16 cellular contexts compared by ENCODE assay signal in genomic region chr2:7777668-7778067, GRCh38.
DNase-seq lines count a peak whose midpoint lies in the region; ATAC-seq and TF ChIP-seq lines count a peak whose summit lies in the region.
"Had no signal": no experiment of that assay in that cellular context is flagged by ENCODE, and none has a peak within 500 bp of the region (broad histone marks: within the 10 kb centered on the region; RNA-seq: fewer than 3 reads in every experiment).

No MANE protein-coding gene starts in this region.

- H3K79me1 ChIP-seq in mesendoderm (ENCODE audit: low read length), result no peaks in the 10 kb centered on the region

- H2BK120ac ChIP-seq in mesendoderm (ENCODE audit: low read depth, low read length), result no peak overlapping the region

- no peaks in the 10 kb centered on the region for H3K9me3 Mint-ChIP-seq in dendritic cell treated with granulocyte-macrophage colony-stimulating factor and Interleukin-4, amounts not matched to agents 40 ng/mL and 50 ng/mL, for 4 days
- peaks cover 0 to 2% of the 10 kb centered on the region in 2 donors for H3K9me3 Mint-ChIP-seq in stimulated activated naive CD8-positive, alpha-beta T cell treated with anti-CD3 and anti-CD28 coated beads, Interleukin-15, amount 100 ng/mL, for 72 hours
- H3K9me3 Mint-ChIP-seq: CD4-positive, alpha-beta memory T cell; H9 had no signal

- peak; percentile 68 for DNase-seq in NCI-H82 treated with DMSO at 0.1 percent for 48 hours (lab: John Stamatoyannopoulos, UW; ENCODE audit: unreplicated experiment)
- peak; percentile 86 for DNase-seq in WERI-Rb-1
- DNase-seq in mesendoderm, result peak; percentile 22
- no peak for DNase-seq in stimulated activated naive CD8-positive, alpha-beta T cell treated with anti-CD3 and anti-CD28 coated beads, Interleukin-15, amount 100 ng/mL, for 72 hours
- no peak for DNase-seq in SHP77 (lab: John Stamatoyannopoulos, UW)
- no peak for DNase-seq in NCI-H748 treated with DMSO at 0.1 percent for 48 hours (lab: John Stamatoyannopoulos, UW)
- DNase-seq: C1 segment of cervical spinal cord; Caco-2; CD4-positive, alpha-beta memory T cell; DMS153; DND-41; GM23248; H9 had no signal

- H2AK5ac ChIP-seq in mesendoderm (ENCODE audit: low read length), result no peak overlapping the region

- H3K4me1 ChIP-seq in mesendoderm (ENCODE audit: control insufficient read depth, low read depth, low read length), result no peaks in the 10 kb centered on the region
- H3K4me1 ChIP-seq: Caco-2 had no signal

- H2BK15ac ChIP-seq in mesendoderm (replicated peaks; ENCODE audit: low read depth), result no peak overlapping the region

- H4K5ac ChIP-seq in mesendoderm (ENCODE audit: low read length), result no peak overlapping the region

- H3K4me1 Mint-ChIP-seq in dendritic cell treated with granulocyte-macrophage colony-stimulating factor and Interleukin-4, amounts not matched to agents 40 ng/mL and 50 ng/mL, for 4 days (ENCODE audit: low read depth), result peaks cover 28% of the 10 kb centered on the region
- H3K4me1 Mint-ChIP-seq in stimulated activated naive CD8-positive, alpha-beta T cell treated with anti-CD3 and anti-CD28 coated beads, Interleukin-15, amount 100 ng/mL, for 72 hours, result peaks cover 27% of the 10 kb centered on the region

- H3K4ac ChIP-seq in mesendoderm (ENCODE audit: low read depth, low read length), result no peak overlapping the region

- no peak overlapping the region for H3K4me2 ChIP-seq in mesendoderm (ENCODE audit: low read length)

- H3K27ac ChIP-seq in WERI-Rb-1, result no peak overlapping the region
- H3K27ac ChIP-seq in mesendoderm (ENCODE audit: low read depth, low read length), result no peak overlapping the region
- H3K27ac ChIP-seq: GM23248 had no signal

- H3K27me3 Mint-ChIP-seq in dendritic cell treated with granulocyte-macrophage colony-stimulating factor and Interleukin-4, amounts not matched to agents 40 ng/mL and 50 ng/mL, for 4 days, result peaks cover 14% of the 10 kb centered on the region
- no peaks in the 10 kb centered on the region for H3K27me3 Mint-ChIP-seq in stimulated activated naive CD8-positive, alpha-beta T cell treated with anti-CD3 and anti-CD28 coated beads, Interleukin-15, amount 100 ng/mL, for 72 hours
- H3K27me3 Mint-ChIP-seq: CD4-positive, alpha-beta memory T cell had no signal

- TF ChIP-seq CTCF in WERI-Rb-1 (IDR thresholded peaks at IDR 0.05; ENCODE audit: low read depth, low read length), result no peak

- H3K36me3 Mint-ChIP-seq in dendritic cell treated with granulocyte-macrophage colony-stimulating factor and Interleukin-4, amounts not matched to agents 40 ng/mL and 50 ng/mL, for 4 days (ENCODE audit: low read depth), result no peaks in the 10 kb centered on the region
- H3K36me3 Mint-ChIP-seq: CD4-positive, alpha-beta memory T cell had no signal

- no peaks in the 10 kb centered on the region for H3K9me3 ChIP-seq in WERI-Rb-1 (ENCODE audit: severe bottlenecking)
- H3K9me3 ChIP-seq: Caco-2 had no signal

- H3K23ac ChIP-seq in mesendoderm (ENCODE audit: low read length), result no peak overlapping the region

- ATAC-seq in stimulated activated naive CD8-positive, alpha-beta T cell treated with anti-CD3 and anti-CD28 coated beads, Interleukin-15, amount 100 ng/mL, for 72 hours, result no peak
- ATAC-seq in GM18858 (IDR thresholded peaks at IDR 0.05; ENCODE audit: unreplicated experiment), result no peak
- ATAC-seq: HCT116 had no signal

- no peak overlapping the region for H4K8ac ChIP-seq in mesendoderm (ENCODE audit: low read depth, low read length)

- peak overlapping the region; percentile 11 for H3K27ac Mint-ChIP-seq in dendritic cell treated with granulocyte-macrophage colony-stimulating factor and Interleukin-4, amounts not matched to agents 40 ng/mL and 50 ng/mL, for 4 days
- no peak overlapping the region for H3K27ac Mint-ChIP-seq in stimulated activated naive CD8-positive, alpha-beta T cell treated with anti-CD3 and anti-CD28 coated beads, Interleukin-15, amount 100 ng/mL, for 72 hours
- H3K27ac Mint-ChIP-seq: CD4-positive, alpha-beta memory T cell; H9 had no signal

- no peak overlapping the region for H3K18ac ChIP-seq in mesendoderm (ENCODE audit: low read length)

- H3K9ac ChIP-seq in mesendoderm (ENCODE audit: low read length), result no peak overlapping the region
- H3K9ac ChIP-seq: GM23248 had no signal

- WGBS in mesendoderm (ENCODE audit: extremely low coverage, insufficient coverage, low lambda C conversion rate), result no CpG with 5 or more reads among the region's 3 CpGs

- H3K4me3 ChIP-seq in WERI-Rb-1 (ENCODE audit: low read depth, low read length) (no peak overlapping the region), mesendoderm (ENCODE audit: low read length) (no peak overlapping the region)
- H3K4me3 ChIP-seq: GM23248 had no signal

- intact Hi-C loops in dendritic cell treated with granulocyte-macrophage colony-stimulating factor and Interleukin-4, amounts not matched to agents 40 ng/mL and 50 ng/mL, for 4 days (cut with micrococcal nuclease), result no loop called here

- H2BK5ac ChIP-seq in mesendoderm (ENCODE audit: low read length), result no peak overlapping the region

- H3K36me3 ChIP-seq in WERI-Rb-1 (no peaks in the 10 kb centered on the region), mesendoderm (ENCODE audit: control insufficient read depth, insufficient read depth, low read length) (no peaks in the 10 kb centered on the region)

- no peaks in the 10 kb centered on the region for H3K79me2 ChIP-seq in mesendoderm (ENCODE audit: control insufficient read depth, insufficient read depth, low read length)

- H3K27me3 ChIP-seq in WERI-Rb-1 (ENCODE audit: insufficient read depth, low read depth, severe bottlenecking) (no peaks in the 10 kb centered on the region), mesendoderm (ENCODE audit: insufficient read depth, low read length, poor library complexity) (no peaks in the 10 kb centered on the region)

- H3K56ac ChIP-seq in mesendoderm (ENCODE audit: low read length), result no peak overlapping the region

- H3K4me3 Mint-ChIP-seq in dendritic cell treated with granulocyte-macrophage colony-stimulating factor and Interleukin-4, amounts not matched to agents 40 ng/mL and 50 ng/mL, for 4 days, result no peak overlapping the region
- H3K4me3 Mint-ChIP-seq in stimulated activated naive CD8-positive, alpha-beta T cell treated with anti-CD3 and anti-CD28 coated beads, Interleukin-15, amount 100 ng/mL, for 72 hours, result no peak overlapping the region
- H3K4me3 Mint-ChIP-seq: CD4-positive, alpha-beta memory T cell; H9 had no signal

Comparison
In these comparisons a context has a peak if more than half of its experiments do, and no peak if none do; other contexts are left out.
1. DNase-seq: peak in NCI-H82 treated with DMSO at 0.1 percent for 48 hours (single experiment), WERI-Rb-1 (single experiment) and mesendoderm (single experiment); none in stimulated activated naive CD8-positive, alpha-beta T cell treated with anti-CD3 and anti-CD28 coated beads, Interleukin-15, amount 100 ng/mL, for 72 hours (0 of 2), SHP77 (0 of 2) and NCI-H748 treated with DMSO at 0.1 percent for 48 hours (single experiment).